12 cellular contexts compared by ENCODE assay signal in genomic region chr4:57020467-57021101, GRCh38. TPM values are rescaled to one million over a fixed set of nuclear protein-coding genes. Genes with fewer than 3 reads are reported as not detected.
DNase-seq lines count a peak whose midpoint lies in the region; ATAC-seq lines count a peak whose summit lies in the region.
"Had no signal": no experiment of that assay in that cellular context is flagged by ENCODE, and none has a peak within 500 bp of the region (broad histone marks: within the 10 kb centered on the region; RNA-seq: fewer than 3 reads in every experiment).

No MANE protein-coding gene starts in this region.

- H3K9me3 ChIP-seq in adipocyte (ENCODE audit: control insufficient read depth, low read length) = no peaks in the 10 kb centered on the region

- DNase-seq in activated naive CD8-positive, alpha-beta T cell treated with anti-CD3 and anti-CD28 coated beads, Interleukin-2, amount 50 U/mL, for 24 hours = no peak
- peak; percentile 68 for DNase-seq in adipocyte (ENCODE audit: low read depth)
- DNase-seq in glomerular endothelial cell (ENCODE audit: extremely low read depth, low read depth, low spot score) = peak; percentile 89
- no peak for DNase-seq in stimulated activated effector memory CD8-positive, alpha-beta T cell treated with anti-CD3 and anti-CD28 coated beads, Interleukin-12 subunit alpha, Interleukin-12 subunit beta, amount 100 ng/mL, for 72 hours (ENCODE audit: low spot score in 2 of 2)
- no peak for DNase-seq in activated CD4-positive, alpha-beta T cell treated with anti-CD3 and anti-CD28 coated beads for 4 hours
- DNase-seq: NCI-H524 treated with DMSO at 0.1 percent for 48 hours had no signal

- H3K27me3 ChIP-seq in adipocyte (replicated peaks; ENCODE audit: control insufficient read depth, insufficient read depth, low read length) = no peaks in the 10 kb centered on the region
- H3K27me3 ChIP-seq: neural progenitor cell had no signal

- H3K4me3 Mint-ChIP-seq in activated naive CD8-positive, alpha-beta T cell = no peak overlapping the region
- H3K4me3 Mint-ChIP-seq in activated naive CD8-positive, alpha-beta T cell treated with anti-CD3 and anti-CD28 coated beads, Interleukin-2, amount 50 U/mL, for 24 hours = no peak overlapping the region
- no peak overlapping the region for H3K4me3 Mint-ChIP-seq in stimulated activated effector memory CD8-positive, alpha-beta T cell treated with anti-CD3 and anti-CD28 coated beads, Interleukin-12 subunit alpha, Interleukin-12 subunit beta, amount 100 ng/mL, for 72 hours
- H3K4me3 Mint-ChIP-seq: B cell, neural progenitor cell had no signal

- peaks cover 10% of the 10 kb centered on the region for H3K36me3 Mint-ChIP-seq in activated naive CD8-positive, alpha-beta T cell
- peaks cover 68% of the 10 kb centered on the region for H3K36me3 Mint-ChIP-seq in activated naive CD8-positive, alpha-beta T cell treated with anti-CD3 and anti-CD28 coated beads, Interleukin-2, amount 50 U/mL, for 24 hours (ENCODE audit: low read depth)
- H3K36me3 Mint-ChIP-seq in stimulated activated effector memory CD8-positive, alpha-beta T cell treated with anti-CD3 and anti-CD28 coated beads, Interleukin-12 subunit alpha, Interleukin-12 subunit beta, amount 100 ng/mL, for 72 hours = peaks cover 100% of the 10 kb centered on the region

- ATAC-seq in activated naive CD8-positive, alpha-beta T cell treated with anti-CD3 and anti-CD28 coated beads, Interleukin-2, amount 50 U/mL, for 24 hours = no peak
- ATAC-seq in stimulated activated effector memory CD8-positive, alpha-beta T cell treated with anti-CD3 and anti-CD28 coated beads, Interleukin-12 subunit alpha, Interleukin-12 subunit beta, amount 100 ng/mL, for 72 hours = no peak
- ATAC-seq in GM18498 (IDR thresholded peaks at IDR 0.05; ENCODE audit: unreplicated experiment) = no peak
- ATAC-seq in HG02938 (IDR thresholded peaks at IDR 0.05; ENCODE audit: unreplicated experiment) = no peak

- H3K9me3 Mint-ChIP-seq in activated naive CD8-positive, alpha-beta T cell (ENCODE audit: low read depth) = no peaks in the 10 kb centered on the region
- no peaks in the 10 kb centered on the region for H3K9me3 Mint-ChIP-seq in activated naive CD8-positive, alpha-beta T cell treated with anti-CD3 and anti-CD28 coated beads, Interleukin-2, amount 50 U/mL, for 24 hours
- no peaks in the 10 kb centered on the region for H3K9me3 Mint-ChIP-seq in stimulated activated effector memory CD8-positive, alpha-beta T cell treated with anti-CD3 and anti-CD28 coated beads, Interleukin-12 subunit alpha, Interleukin-12 subunit beta, amount 100 ng/mL, for 72 hours
- H3K9me3 Mint-ChIP-seq: neural progenitor cell had no signal

- peaks cover 31% of the 10 kb centered on the region for H3K4me1 ChIP-seq in adipocyte (ENCODE audit: control insufficient read depth, insufficient read depth, low read length)
- H3K4me1 ChIP-seq: neural progenitor cell had no signal

- peaks cover 82% of the 10 kb centered on the region for H3K36me3 ChIP-seq in adipocyte (ENCODE audit: control insufficient read depth, insufficient read depth, low read length, severe bottlenecking)

- no peak overlapping the region for H3K4me3 ChIP-seq in adipocyte (ENCODE audit: low read length)
- H3K4me3 ChIP-seq: neural progenitor cell had no signal

- H3K4me1 Mint-ChIP-seq in activated naive CD8-positive, alpha-beta T cell (ENCODE audit: low read depth) = peaks cover 2% of the 10 kb centered on the region
- H3K4me1 Mint-ChIP-seq in activated naive CD8-positive, alpha-beta T cell treated with anti-CD3 and anti-CD28 coated beads, Interleukin-2, amount 50 U/mL, for 24 hours = no peaks in the 10 kb centered on the region
- peaks cover 11% of the 10 kb centered on the region for H3K4me1 Mint-ChIP-seq in stimulated activated effector memory CD8-positive, alpha-beta T cell treated with anti-CD3 and anti-CD28 coated beads, Interleukin-12 subunit alpha, Interleukin-12 subunit beta, amount 100 ng/mL, for 72 hours
- H3K4me1 Mint-ChIP-seq: B cell, neural progenitor cell had no signal

- H3K27me3 Mint-ChIP-seq in activated naive CD8-positive, alpha-beta T cell = no peaks in the 10 kb centered on the region
- no peaks in the 10 kb centered on the region for H3K27me3 Mint-ChIP-seq in activated naive CD8-positive, alpha-beta T cell treated with anti-CD3 and anti-CD28 coated beads, Interleukin-2, amount 50 U/mL, for 24 hours
- H3K27me3 Mint-ChIP-seq: B cell had no signal

- H3K27ac Mint-ChIP-seq in activated naive CD8-positive, alpha-beta T cell = peak overlapping the region; percentile 64
- H3K27ac Mint-ChIP-seq in activated naive CD8-positive, alpha-beta T cell treated with anti-CD3 and anti-CD28 coated beads, Interleukin-2, amount 50 U/mL, for 24 hours = no peak overlapping the region
- H3K27ac Mint-ChIP-seq in stimulated activated effector memory CD8-positive, alpha-beta T cell treated with anti-CD3 and anti-CD28 coated beads, Interleukin-12 subunit alpha, Interleukin-12 subunit beta, amount 100 ng/mL, for 72 hours = peak overlapping the region; percentile 60
- H3K27ac Mint-ChIP-seq: B cell, neural progenitor cell had no signal

- H3K9ac ChIP-seq in adipocyte (ENCODE audit: low read length) = no peak overlapping the region
- H3K9ac ChIP-seq: KMS-11, neural progenitor cell had no signal

RNA-seq across cellular contexts. Expression of gene POLR2B, which starts 41.9 kb away (rescaled TPM):
- total RNA-seq in glomerular endothelial cell = 67.4 and 80.9 TPM in 2 replicates

RNA-seq across cellular contexts. Expression of gene NOA1, which starts 43.2 kb away (rescaled TPM):
- total RNA-seq in glomerular endothelial cell = 23.1 and 25.4 TPM in 2 replicates

Comparison
In these comparisons a context has a peak if more than half of its experiments do, and no peak if none do; other contexts are left out.
1. DNase-seq: peak in adipocyte (single experiment) and glomerular endothelial cell (single experiment); none in activated naive CD8-positive, alpha-beta T cell treated with anti-CD3 and anti-CD28 coated beads, Interleukin-2, amount 50 U/mL, for 24 hours (single experiment), stimulated activated effector memory CD8-positive, alpha-beta T cell treated with anti-CD3 and anti-CD28 coated beads, Interleukin-12 subunit alpha, Interleukin-12 subunit beta, amount 100 ng/mL, for 72 hours (0 of 2) and activated CD4-positive, alpha-beta T cell treated with anti-CD3 and anti-CD28 coated beads for 4 hours (0 of 2).